ENCODE assay signal across 8 cellular contexts in genomic region chr10:114822771-114823463, GRCh38. TPM values are rescaled to one million over a fixed set of nuclear protein-coding genes. Genes with fewer than 3 reads are reported as not detected.
DNase-seq lines count a peak whose midpoint lies in the region; ATAC-seq and TF ChIP-seq lines count a peak whose summit lies in the region.

No MANE protein-coding gene starts in this region.

- TF ChIP-seq CTCF in HFF-Myc (IDR thresholded peaks at IDR 0.05; ENCODE audit: low read depth, low read length, missing control alignments) (no peak), WI38 (IDR thresholded peaks at IDR 0.05; ENCODE audit: low read depth, low read length) (no peak), foreskin keratinocyte (conservative IDR thresholded peaks at IDR 0.05) (no peak), osteoblast (IDR thresholded peaks at IDR 0.05; ENCODE audit: extremely low read depth, low read depth, low read length) (no peak), omental fat pad (IDR thresholded peaks at IDR 0.05) (no peak)

- peak; percentile 3 for DNase-seq in DMS153 (lab: John Stamatoyannopoulos, UW)
- DNase-seq in HFF-Myc (ENCODE audit: extremely low read depth, low read depth): no peak
- DNase-seq in foreskin keratinocyte: peak in 1 of 2 donors; percentile 57
- DNase-seq in osteoblast (ENCODE audit: insufficient read length, low spot score, missing footprints): peak; percentile 34
- DNase-seq in DMS 273 treated with DMSO at 0.1 percent for 48 hours (lab: John Stamatoyannopoulos, UW): no peak
- DNase-seq in omental fat pad (ENCODE audit: low spot score): no peak
- no peak for DNase-seq in NCI-H146 treated with DMSO at 0.1 percent for 48 hours (lab: John Stamatoyannopoulos, UW; ENCODE audit: unreplicated experiment)

- no peak overlapping the region for H2AFZ ChIP-seq in osteoblast (ENCODE audit: low read length)

- peaks cover 76% of the 10 kb centered on the region for H3K79me2 ChIP-seq in osteoblast (ENCODE audit: insufficient read depth, low read length)

- H3K4me3 ChIP-seq in HFF-Myc (replicated peaks; ENCODE audit: low read depth, low read length) (peak overlapping the region; percentile 60), WI38 (ENCODE audit: low read depth, low read length) (peak overlapping the region; percentile 87), osteoblast (ENCODE audit: insufficient read depth, low read length) (peak overlapping the region; percentile 73)

- no peaks in the 10 kb centered on the region for H4K20me1 ChIP-seq in osteoblast (ENCODE audit: insufficient read depth, low read length)

- H3K27ac ChIP-seq in foreskin keratinocyte (peak overlapping the region; percentile 92), osteoblast (ENCODE audit: low read depth, low read length) (peak overlapping the region; percentile 86)

- no peaks in the 10 kb centered on the region for H3K9me3 ChIP-seq in osteoblast (ENCODE audit: low read depth, low read length)

- H3K4me1 ChIP-seq in foreskin keratinocyte: peaks cover 36% of the 10 kb centered on the region
- peaks cover 47% of the 10 kb centered on the region for H3K4me1 ChIP-seq in osteoblast (ENCODE audit: insufficient read depth, low read length)

- no peak for ATAC-seq in foreskin keratinocyte
- no peak for ATAC-seq in omental fat pad (ENCODE audit: low FRiP score)

- no peaks in the 10 kb centered on the region for H3K36me3 ChIP-seq in osteoblast (ENCODE audit: insufficient read depth, low read length)

- H3K27me3 ChIP-seq in foreskin keratinocyte: no peaks in the 10 kb centered on the region
- H3K27me3 ChIP-seq in osteoblast (ENCODE audit: insufficient read depth, low read length): no peaks in the 10 kb centered on the region

- H3K4me2 ChIP-seq in osteoblast (ENCODE audit: insufficient read depth, low read length): peak overlapping the region; percentile 79

RNA-seq across cellular contexts. Expression of gene FHIP2A, which starts 1.3 kb away (rescaled TPM):
- 12.4 and 14.1 TPM in 2 replicates for total RNA-seq in foreskin keratinocyte
- polyA plus RNA-seq in foreskin keratinocyte: 3.5 and 4.5 TPM in 2 replicates
- total RNA-seq in osteoblast: 49.6 and 51.9 TPM in 2 replicates
- 10 to 100 TPM; 21.0 to 37.4 (median 30.2) TPM for total RNA-seq in omental fat pad

Comparison
In these comparisons a context has a peak if more than half of its experiments do, and no peak if none do; other contexts are left out.
1. DNase-seq: peak in DMS153 (single experiment) and osteoblast (single experiment); none in HFF-Myc (single experiment), DMS 273 treated with DMSO at 0.1 percent for 48 hours (single experiment), omental fat pad (single experiment) and NCI-H146 treated with DMSO at 0.1 percent for 48 hours (single experiment).
2. Peak in every context shown above with its lines, with median percentiles within 50 percentile points of each other: H3K4me3 ChIP-seq.